8 cellular contexts compared by ENCODE assay signal in genomic region chr18:49491857-49492693, GRCh38. TPM values are rescaled to one million over a fixed set of nuclear protein-coding genes. Genes with fewer than 3 reads are reported as not detected.
A peak's percentile ranks its signal among the peaks of the same experiment; 100 is the strongest.
DNase-seq lines count a peak whose midpoint lies in the region; ATAC-seq and TF ChIP-seq lines count a peak whose summit lies in the region.

Gene RPL17 (minus strand): TSS chr18:49492465.

- H3K9me3 Mint-ChIP-seq in Caco-2 (ENCODE audit: unreplicated experiment) (no peaks in the 10 kb centered on the region), IgD-negative memory B cell (no peaks in the 10 kb centered on the region)

- peak; percentile 72 for ATAC-seq in GM21423 (IDR thresholded peaks at IDR 0.05; ENCODE audit: unreplicated experiment)
- ATAC-seq in mucosa of descending colon: peak; percentile 96

- peak within 1 kb of the TSS; percentile 92 for H3K27ac Mint-ChIP-seq in Caco-2 (ENCODE audit: unreplicated experiment)
- H3K27ac Mint-ChIP-seq in IgD-negative memory B cell: peak within 1 kb of the TSS; percentile 94 to 99 (median 97)

- peaks cover 7% of the 10 kb centered on the region for H3K4me1 ChIP-seq in Caco-2
- H3K4me1 ChIP-seq in mucosa of descending colon (ENCODE audit: low read depth): peaks cover 12% of the 10 kb centered on the region

- peak within 1 kb of the TSS; percentile 87 for H3K4me3 Mint-ChIP-seq in Caco-2 (ENCODE audit: unreplicated experiment)
- H3K4me3 Mint-ChIP-seq in IgD-negative memory B cell: peak within 1 kb of the TSS; percentile 89 to 97 (median 96)

- DNase-seq in Caco-2 (peak; percentile 86 to 90), OCI-M2 (lab: John Stamatoyannopoulos, UW; ENCODE audit: unreplicated experiment) (peak; percentile 42), activated T-cell treated with anti-CD3 and anti-CD28 coated beads for 4 hours (peak; percentile 78), epithelial cell of prostate (ENCODE audit: low read depth, low spot score) (peak; percentile 97), mucosa of descending colon (peak; percentile 77 to 96 (median 81))
- peak; percentile 68 for DNase-seq in stimulated activated CD8-positive, alpha-beta memory T cell treated with anti-CD3 and anti-CD28 coated beads, Interleukin-4, amount 100 ng/mL, for 24 hours (ENCODE audit: low read depth)

- POLR2A ChIA-PET in Caco-2 (lab: Charles Lee): no interaction called here

- BruUV-seq in Caco-2 (replicated peaks; lab: Mats Ljungman, UMichigan): no TSS peak

- no peaks in the 10 kb centered on the region for H3K27me3 Mint-ChIP-seq in Caco-2 (ENCODE audit: insufficient read depth, unreplicated experiment)
- H3K27me3 Mint-ChIP-seq in IgD-negative memory B cell: no peaks in the 10 kb centered on the region

- H3K36me3 ChIP-seq in Caco-2 (ENCODE audit: control insufficient read depth, insufficient read depth, low read length) (no peaks in the 10 kb centered on the region), mucosa of descending colon (ENCODE audit: low read depth) (no peaks in the 10 kb centered on the region)

- CTCF ChIA-PET in Caco-2 (lab: Charles Lee): no interaction called here

- H3K36me3 Mint-ChIP-seq in Caco-2 (ENCODE audit: insufficient read depth, unreplicated experiment) (peaks cover 55% of the 10 kb centered on the region), IgD-negative memory B cell (peaks cover 1% of the 10 kb centered on the region)

- intact Hi-C loops in Caco-2 (cut with micrococcal nuclease; ENCODE audit: unreplicated experiment): loop anchor here (2.0 kb wide), 1 partner anchor 31 kb away; the partner anchor contains the start of gene DYM
- intact Hi-C loops in mucosa of descending colon (cut with DNase I, micrococcal nuclease): no loop called here

- no peaks in the 10 kb centered on the region for H3K27me3 ChIP-seq in Caco-2 (replicated peaks; ENCODE audit: control insufficient read depth, insufficient read depth, low read length)

- H3K27ac ChIP-seq in epithelial cell of prostate: peak within 1 kb of the TSS; percentile 96

- H3K4me3 ChIP-seq in Caco-2 (ENCODE audit: low read depth, low read length) (peak within 1 kb of the TSS; percentile 75), mucosa of descending colon (peak within 1 kb of the TSS; percentile 69)

- TF ChIP-seq CTCF in Caco-2 (IDR thresholded peaks at IDR 0.05; ENCODE audit: insufficient read depth in 1 of 2, low read depth in 1 of 2, low read length in 1 of 2, severe bottlenecking in 1 of 2, unreplicated experiment in 1 of 2): no peak
- TF ChIP-seq CTCF in mucosa of descending colon (IDR thresholded peaks at IDR 0.05): no peak

- H3K4me1 Mint-ChIP-seq in Caco-2 (ENCODE audit: low read depth, unreplicated experiment) (no peaks in the 10 kb centered on the region), IgD-negative memory B cell (peaks cover 26 to 37% (median 35%) of the 10 kb centered on the region in 3 donors)

- no peaks in the 10 kb centered on the region for H3K9me3 ChIP-seq in Caco-2
- no peaks in the 10 kb centered on the region for H3K9me3 ChIP-seq in mucosa of descending colon

RNA-seq across cellular contexts. Expression of gene RPL17, which starts in this region (rescaled TPM):
- total RNA-seq in Caco-2 (2022): 989 and 1,037 TPM in 2 replicates
- 1,906 TPM for polyA plus RNA-seq in IgD-negative memory B cell
- 1,000 to 10,000 TPM in 2 of 3 donors, 100 to 1,000 TPM in 1; 968 to 1,314 (median 1,138) TPM for total RNA-seq in mucosa of descending colon

Comparison
In these comparisons a context has a peak if more than half of its experiments do, and no peak if none do; other contexts are left out.
1. Peak in every context shown above with its lines: DNase-seq, ATAC-seq, H3K4me3 ChIP-seq and H3K27ac ChIP-seq.
2. DNase-seq: peak in every context shown above with its lines; median percentile 97 in epithelial cell of prostate; 88 in Caco-2; 81 in mucosa of descending colon; 78 in activated T-cell treated with anti-CD3 and anti-CD28 coated beads for 4 hours; 68 in stimulated activated CD8-positive, alpha-beta memory T cell treated with anti-CD3 and anti-CD28 coated beads, Interleukin-4, amount 100 ng/mL, for 24 hours; 42 in OCI-M2.